Comparison of ENCODE assay signal across 1 cellular context in genomic region chr11:65414776-65415498, GRCh38.
TF ChIP-seq lines count a peak whose summit lies in the region.

No MANE protein-coding gene starts in this region.

TF ChIP-seq in WTC11, 78 proteins besides CTCF, POLR2A, EP300 and RAD21 (continued from another document):
- TF ChIP-seq, protein P1, sequence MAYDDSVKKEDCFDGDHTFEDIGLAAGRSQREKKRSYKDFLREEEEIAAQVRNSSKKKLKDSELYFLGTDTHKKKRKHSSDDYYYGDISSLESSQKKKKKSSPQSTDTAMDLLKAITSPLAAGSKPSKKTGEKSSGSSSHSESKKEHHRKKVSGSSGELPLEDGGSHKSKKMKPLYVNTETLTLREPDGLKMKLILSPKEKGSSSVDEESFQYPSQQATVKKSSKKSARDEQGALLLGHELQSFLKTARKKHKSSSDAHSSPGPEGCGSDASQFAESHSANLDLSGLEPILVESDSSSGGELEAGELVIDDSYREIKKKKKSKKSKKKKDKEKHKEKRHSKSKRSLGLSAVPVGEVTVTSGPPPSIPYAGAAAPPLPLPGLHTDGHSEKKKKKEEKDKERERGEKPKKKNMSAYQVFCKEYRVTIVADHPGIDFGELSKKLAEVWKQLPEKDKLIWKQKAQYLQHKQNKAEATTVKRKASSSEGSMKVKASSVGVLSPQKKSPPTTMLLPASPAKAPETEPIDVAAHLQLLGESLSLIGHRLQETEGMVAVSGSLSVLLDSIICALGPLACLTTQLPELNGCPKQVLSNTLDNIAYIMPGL (CRISPR knock-in tag; IDR thresholded peaks at IDR 0.05), result no peak
- TF ChIP-seq ZNF396 (CRISPR knock-in tag; IDR thresholded peaks at IDR 0.05; ENCODE audit: borderline replicate concordance), result no peak
- TF ChIP-seq PREB (CRISPR knock-in tag; IDR thresholded peaks at IDR 0.05; ENCODE audit: borderline replicate concordance), result no peak
- no peak for TF ChIP-seq RELA (CRISPR knock-in tag; IDR thresholded peaks at IDR 0.05; ENCODE audit: borderline replicate concordance)
- no peak for TF ChIP-seq MXD4 (CRISPR knock-in tag; IDR thresholded peaks at IDR 0.05; ENCODE audit: borderline replicate concordance)
- TF ChIP-seq GTF2I (CRISPR knock-in tag; conservative IDR thresholded peaks at IDR 0.05), result no peak
- TF ChIP-seq FOXP1 (CRISPR knock-in tag; IDR thresholded peaks at IDR 0.05; ENCODE audit: borderline replicate concordance), result no peak
- no peak for TF ChIP-seq JAZF1 (CRISPR knock-in tag; IDR thresholded peaks at IDR 0.05)
- no peak for TF ChIP-seq CREB1 (CRISPR knock-in tag; IDR thresholded peaks at IDR 0.05)
